ENCODE assay signal across 8 cellular contexts in the genomic region with DNA sequence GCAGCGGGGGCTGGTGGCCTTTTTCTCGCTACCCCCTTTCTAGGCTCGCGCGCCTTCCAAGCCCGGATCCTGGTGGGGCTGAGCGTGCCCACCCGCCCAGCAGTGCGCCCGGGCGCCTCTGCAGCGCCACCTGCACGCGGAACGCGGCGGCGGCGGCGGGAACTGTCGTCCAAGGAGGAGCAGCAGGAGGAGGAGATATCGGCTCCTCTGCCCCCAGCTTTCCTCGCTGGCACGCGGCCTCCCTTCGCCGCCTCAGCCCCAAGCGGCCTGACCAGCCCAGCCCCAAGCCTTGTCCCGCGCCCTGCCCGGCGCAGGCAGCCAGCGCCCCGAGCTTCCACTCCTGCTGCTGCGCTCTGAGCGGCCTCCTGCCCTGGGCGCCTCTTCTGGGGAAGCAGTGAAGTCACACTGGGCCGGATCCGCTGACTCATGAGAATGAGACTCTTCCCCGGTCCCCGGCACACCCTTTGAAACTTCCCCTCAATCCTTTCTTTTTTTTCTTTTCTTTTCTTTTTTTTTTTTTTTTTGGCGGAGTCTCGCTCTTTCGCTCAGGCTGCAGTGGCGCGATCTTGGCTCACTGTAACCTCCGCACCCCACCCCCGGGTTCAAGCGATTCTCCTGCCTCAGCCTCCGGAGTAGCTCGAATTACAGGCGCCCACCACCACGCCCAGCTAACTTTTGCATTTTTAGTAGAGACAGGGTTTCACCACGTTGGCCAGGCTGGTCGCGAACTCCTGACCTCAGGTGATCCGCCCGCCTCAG. TPM values are rescaled to one million over a fixed set of nuclear protein-coding genes. Genes with fewer than 3 reads are reported as not detected.
DNase-seq lines count a peak whose midpoint lies in the region; ATAC-seq and TF ChIP-seq lines count a peak whose summit lies in the region.

No MANE protein-coding gene starts in this region.

- peak overlapping the region; percentile 77 for H2AFZ ChIP-seq in DND-41 (ENCODE audit: low read depth, low read length)

- H4K20me1 ChIP-seq in DND-41 (ENCODE audit: insufficient read depth, low read length) = no peaks in the 10 kb centered on the region

- ATAC-seq in DND-41 (ENCODE audit: insufficient read depth, low read depth) = peak; percentile 93
- ATAC-seq in GM21717 (IDR thresholded peaks at IDR 0.05; ENCODE audit: unreplicated experiment) = peak; percentile 61

- peak overlapping the region in 1 of 2 experiments; percentile 49; a peak in 2 of 4 replicates for H3K4me3 ChIP-seq in DND-41 (ENCODE audit: low read depth in 1 of 2, low read length in 2 of 2)
- H3K4me3 ChIP-seq in kidney epithelial cell (ENCODE audit: low read depth, low read length) = peak overlapping the region; percentile 12

- peak; percentile 81 for DNase-seq in DND-41
- DNase-seq in LHCN-M2 (ENCODE audit: low read depth) = peak; percentile 70
- DNase-seq in activated CD4-positive, CD25-positive, alpha-beta regulatory T cell (lab: John Stamatoyannopoulos, UW) = peak; percentile 27 to 44 (median 38)
- DNase-seq in cerebellar cortex (ENCODE audit: low spot score) = peak; percentile 34
- DNase-seq in kidney epithelial cell (ENCODE audit: low read depth) = no peak
- DNase-seq in stimulated activated CD4-positive, alpha-beta T cell treated with anti-CD3 and anti-CD28 coated beads, Interleukin-15, amount 100 ng/mL, for 48 hours (ENCODE audit: low read depth in 2 of 2) = peak; percentile 32 to 54
- no peak for DNase-seq in middle frontal gyrus (ENCODE audit: extremely low spot score, low spot score)

- H3K27me3 ChIP-seq in DND-41 (ENCODE audit: insufficient read depth, low read length, poor library complexity) (no peaks in the 10 kb centered on the region), kidney epithelial cell (ENCODE audit: control insufficient read depth, insufficient read depth, low read length) (no peaks in the 10 kb centered on the region)

- peak overlapping the region; percentile 54 for H3K9ac ChIP-seq in DND-41 (ENCODE audit: low read depth, low read length)

- peak overlapping the region; percentile 66 for H3K4me2 ChIP-seq in DND-41 (ENCODE audit: insufficient read depth, low read length)

- H3K36me3 ChIP-seq in DND-41 (ENCODE audit: insufficient read depth, low read length) (peaks cover 8% of the 10 kb centered on the region; the same call in 1 of the 2 replicates), kidney epithelial cell (ENCODE audit: control insufficient read depth, insufficient read depth, low read length) (no peaks in the 10 kb centered on the region)

- peak overlapping the region; percentile 65; the same call in 1 of the 2 replicates for H3K27ac ChIP-seq in DND-41 (ENCODE audit: low read length)

- H3K79me2 ChIP-seq in DND-41 (ENCODE audit: insufficient read depth, low read length) = no peaks in the 10 kb centered on the region

- peaks cover 14% of the 10 kb centered on the region for H3K4me1 ChIP-seq in DND-41 (ENCODE audit: insufficient read depth, low read length)

- no peaks in the 10 kb centered on the region for H3K9me3 ChIP-seq in DND-41 (ENCODE audit: insufficient read depth, low read length, severe bottlenecking)

- TF ChIP-seq CTCF in DND-41 (IDR thresholded peaks at IDR 0.05; ENCODE audit: borderline replicate concordance, extremely low read depth, low read length, poor library complexity, severe bottlenecking) (peak; percentile 78), kidney epithelial cell (IDR thresholded peaks at IDR 0.05; ENCODE audit: insufficient read depth, low read length, poor library complexity, severe bottlenecking) (peak; percentile 14)

RNA-seq across cellular contexts. Expression of a gene that starts 10.6 kb away (rescaled TPM):
- total RNA-seq in LHCN-M2 (2014; rRNA removed) (14.2 and 14.7 TPM in 2 replicates), kidney epithelial cell (26.9 and 27.9 TPM in 2 replicates)
- 15.2 TPM for polyA plus RNA-seq in LHCN-M2 (2012)

RNA-seq across cellular contexts. Expression of a gene that starts 44.7 kb away (rescaled TPM):
- 17.4 and 23.0 TPM in 2 replicates for total RNA-seq in LHCN-M2 (2014; rRNA removed)
- polyA plus RNA-seq in LHCN-M2 (2012) = 25.1 TPM
- 26.1 and 27.2 TPM in 2 replicates for total RNA-seq in kidney epithelial cell

RNA-seq across cellular contexts. Expression of a gene that starts 50.8 kb away (rescaled TPM):
- total RNA-seq in LHCN-M2 (2014; rRNA removed) (0.71 TPM in 1 of 2 replicates, not detected in the other), kidney epithelial cell (3.2 and 3.6 TPM in 2 replicates)
- 0.26 TPM for polyA plus RNA-seq in LHCN-M2 (2012)

Comparison
In these comparisons a context has a peak if more than half of its experiments do, and no peak if none do; other contexts are left out.
1. DNase-seq: peak in DND-41 (single experiment), LHCN-M2 (single experiment), activated CD4-positive, CD25-positive, alpha-beta regulatory T cell (4 of 4), cerebellar cortex (single experiment) and stimulated activated CD4-positive, alpha-beta T cell treated with anti-CD3 and anti-CD28 coated beads, Interleukin-15, amount 100 ng/mL, for 48 hours (2 of 2); none in kidney epithelial cell (single experiment) and middle frontal gyrus (single experiment).